ENCODE assay signal across 16 cellular contexts in genomic region chr6:167397712-167398111, GRCh38.
DNase-seq lines count a peak whose midpoint lies in the region; ATAC-seq, FAIRE-seq and TF ChIP-seq lines count a peak whose summit lies in the region.
"Had no signal": no experiment of that assay in that cellular context is flagged by ENCODE, and none has a peak within 500 bp of the region (broad histone marks: within the 10 kb centered on the region; RNA-seq: fewer than 3 reads in every experiment).

No MANE protein-coding gene starts in this region.

- H3K9me3 ChIP-seq in kidney (ENCODE audit: control insufficient read depth in 1 of 2, low read length in 2 of 2), result no peaks in the 10 kb centered on the region
- H3K9me3 ChIP-seq in small intestine (ENCODE audit: control insufficient read depth, low read depth), result no peaks in the 10 kb centered on the region
- H3K9me3 ChIP-seq: A549, BLaER1, HAP-1 had no signal

- H3K36me3 ChIP-seq in kidney (ENCODE audit: control insufficient read depth in 1 of 2, insufficient read depth in 2 of 2, low read length in 2 of 2) (no peaks in the 10 kb centered on the region), small intestine (ENCODE audit: control insufficient read depth in 2 of 2, insufficient read depth in 2 of 2, low read length in 2 of 2) (no peaks in the 10 kb centered on the region)
- H3K36me3 ChIP-seq: BLaER1, HAP-1 had no signal

- no peak overlapping the region for H3K9ac ChIP-seq in kidney (ENCODE audit: low read length in 2 of 2)
- H3K9ac ChIP-seq: BLaER1 had no signal

- H3K27ac ChIP-seq in kidney (ENCODE audit: low read depth in 2 of 2, low read length in 2 of 2) (no peak overlapping the region), small intestine (ENCODE audit: low read depth in 1 of 2, low read length in 1 of 2) (peak overlapping the region; percentile 17 to 22)
- H3K27ac ChIP-seq: 22Rv1, A549, BLaER1 had no signal

- H3K4me3 Mint-ChIP-seq in activated CD8-positive, alpha-beta memory T cell treated with anti-CD3 and anti-CD28 coated beads, Interleukin-2, amount 10 ng/mL, durations not matched to agents 7 days and 5 days, result no peak overlapping the region
- H3K4me3 Mint-ChIP-seq: CD14-positive monocyte; CD4-positive, alpha-beta memory T cell had no signal

- CTCF ChIA-PET in activated CD8-positive, alpha-beta memory T cell treated with anti-CD3 and anti-CD28 coated beads, Interleukin-2, amount 10 ng/mL, durations not matched to agents 7 days and 5 days (lab: Charles Lee), result no interaction called here

- no peak for ATAC-seq in activated CD8-positive, alpha-beta memory T cell treated with anti-CD3 and anti-CD28 coated beads, Interleukin-2, amount 10 ng/mL, durations not matched to agents 7 days and 5 days
- ATAC-seq: A549 had no signal

- peak; percentile 32 for DNase-seq in activated CD8-positive, alpha-beta memory T cell treated with anti-CD3 and anti-CD28 coated beads for 24 hours
- DNase-seq in activated CD8-positive, alpha-beta memory T cell treated with anti-CD3 and anti-CD28 coated beads, Interleukin-2, amount 10 ng/mL, durations not matched to agents 7 days and 5 days, result no peak
- DNase-seq in kidney, result peak; percentile 31
- no peak for DNase-seq in small intestine
- no peak for DNase-seq in NCI-H1417 treated with DMSO at 0.1 percent for 48 hours (lab: John Stamatoyannopoulos, UW)
- no peak for DNase-seq in iPS-NIHi11 (ENCODE audit: low spot score)
- DNase-seq in erythroblast (lab: John Stamatoyannopoulos, UW), result no peak
- DNase-seq: DMS79 treated with DMSO at 0.1 percent for 48 hours, GF-D8 had no signal

- H3K9me3 Mint-ChIP-seq in activated CD8-positive, alpha-beta memory T cell treated with anti-CD3 and anti-CD28 coated beads, Interleukin-2, amount 10 ng/mL, durations not matched to agents 7 days and 5 days (ENCODE audit: low read depth), result no peaks in the 10 kb centered on the region
- H3K9me3 Mint-ChIP-seq: CD4-positive, alpha-beta memory T cell had no signal

- no peak for FAIRE-seq in kidney (lab: Jason Lieb, UNC)
- no peak for FAIRE-seq in small intestine (lab: Jason Lieb, UNC)
- FAIRE-seq: A549, GM19239 had no signal

- WGBS in small intestine, 3 donors, result 91 to 94% (median 94%) methylated on average over 6 of the region's 6 CpGs

- H3K4me1 ChIP-seq in kidney (ENCODE audit: control insufficient read depth in 1 of 2, insufficient read depth in 1 of 2, low read depth in 1 of 2, low read length in 2 of 2) (no peaks in the 10 kb centered on the region), small intestine (ENCODE audit: control insufficient read depth in 2 of 2, insufficient read depth in 1 of 2, low read depth in 1 of 2, low read length in 1 of 2) (peaks cover 3 to 5% of the 10 kb centered on the region in 2 donors)
- H3K4me1 ChIP-seq: A549, BLaER1, HAP-1 had no signal

- no peaks in the 10 kb centered on the region for H3K36me3 Mint-ChIP-seq in activated CD8-positive, alpha-beta memory T cell treated with anti-CD3 and anti-CD28 coated beads, Interleukin-2, amount 10 ng/mL, durations not matched to agents 7 days and 5 days
- H3K36me3 Mint-ChIP-seq: CD14-positive monocyte; CD4-positive, alpha-beta memory T cell had no signal

- H3K4me1 Mint-ChIP-seq in activated CD8-positive, alpha-beta memory T cell treated with anti-CD3 and anti-CD28 coated beads, Interleukin-2, amount 10 ng/mL, durations not matched to agents 7 days and 5 days, result no peaks in the 10 kb centered on the region
- H3K4me1 Mint-ChIP-seq: CD14-positive monocyte; CD4-positive, alpha-beta memory T cell had no signal

- H3K27me3 Mint-ChIP-seq in activated CD8-positive, alpha-beta memory T cell treated with anti-CD3 and anti-CD28 coated beads, Interleukin-2, amount 10 ng/mL, durations not matched to agents 7 days and 5 days, result peaks cover 2% of the 10 kb centered on the region

- H3K4me3 ChIP-seq in kidney (ENCODE audit: low read length in 2 of 2) (no peak overlapping the region), small intestine (ENCODE audit: low read depth in 1 of 2, low read length in 2 of 2) (no peak overlapping the region)
- H3K4me3 ChIP-seq: A549, BLaER1, HAP-1 had no signal

- H3K27me3 ChIP-seq in small intestine (ENCODE audit: control insufficient read depth in 2 of 2, insufficient read depth in 2 of 2, low read length in 2 of 2), result no peaks in the 10 kb centered on the region
- H3K27me3 ChIP-seq: BLaER1 had no signal

- no peak for TF ChIP-seq CTCF in kidney (IDR thresholded peaks at IDR 0.05; ENCODE audit: borderline replicate concordance, extremely low read depth, insufficient read depth)

- intact Hi-C loops in kidney (cut with DNase I), result no loop called here

- H3K27ac Mint-ChIP-seq in activated CD8-positive, alpha-beta memory T cell treated with anti-CD3 and anti-CD28 coated beads, Interleukin-2, amount 10 ng/mL, durations not matched to agents 7 days and 5 days, result no peak overlapping the region
- H3K27ac Mint-ChIP-seq: CD14-positive monocyte; CD4-positive, alpha-beta memory T cell had no signal

- TF ChIP-seq POLR2A in erythroblast (IDR thresholded peaks at IDR 0.05; ENCODE audit: low read length), result no peak

Comparison
In these comparisons a context has a peak if more than half of its experiments do, and no peak if none do; other contexts are left out.
1. DNase-seq: peak in activated CD8-positive, alpha-beta memory T cell treated with anti-CD3 and anti-CD28 coated beads for 24 hours (single experiment) and kidney (single experiment); none in activated CD8-positive, alpha-beta memory T cell treated with anti-CD3 and anti-CD28 coated beads, Interleukin-2, amount 10 ng/mL, durations not matched to agents 7 days and 5 days (single experiment), small intestine (single experiment), NCI-H1417 treated with DMSO at 0.1 percent for 48 hours (single experiment), iPS-NIHi11 (single experiment) and erythroblast (0 of 2).
2. H3K27ac ChIP-seq: peak in small intestine (2 of 2); none in kidney (0 of 2).